11 cellular contexts compared by ENCODE assay signal in the genomic region with DNA sequence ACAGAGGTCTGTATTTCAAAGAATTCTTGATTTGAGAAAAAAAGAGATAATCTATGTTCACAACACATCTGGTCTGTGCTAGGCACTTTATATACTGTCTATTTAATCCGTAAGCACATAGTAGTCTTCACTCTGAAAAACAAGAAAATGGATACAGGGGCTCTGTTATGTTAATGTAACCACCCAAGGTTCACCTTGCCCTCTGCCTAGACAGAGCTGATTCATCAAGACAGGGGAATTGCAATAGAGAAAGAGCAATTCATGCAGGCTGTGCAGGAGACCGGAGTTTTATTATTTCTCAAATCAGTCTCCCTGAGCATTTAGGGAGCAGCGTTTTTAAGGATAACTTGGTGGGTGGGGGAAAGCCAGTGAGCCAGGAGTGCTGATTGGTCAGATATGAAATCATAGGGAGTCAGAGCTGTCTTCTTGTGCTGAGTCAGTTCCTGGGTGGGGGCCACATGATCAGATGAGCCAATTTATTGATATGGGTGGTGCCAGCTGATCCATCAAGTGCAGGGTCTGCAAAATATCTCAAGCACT.
A peak's percentile ranks its signal among the peaks of the same experiment; 100 is the strongest.
DNase-seq lines count a peak whose midpoint lies in the region; TF ChIP-seq lines count a peak whose summit lies in the region.
"Had no signal": no experiment of that assay in that cellular context is flagged by ENCODE, and none has a peak within 500 bp of the region (broad histone marks: within the 10 kb centered on the region; RNA-seq: fewer than 3 reads in every experiment).

No MANE protein-coding gene starts in this region.

- intact Hi-C loops in ovary (cut with DNase I) = no loop called here

- WGBS in ovary, 3 donors = 85 to 91% (median 87%) methylated on average over 3 of the region's 3 CpGs

- H3K36me3 ChIP-seq in ovary = no peaks in the 10 kb centered on the region
- H3K36me3 ChIP-seq: suprapubic skin had no signal

- TF ChIP-seq POLR2A in ovary (IDR thresholded peaks at IDR 0.05) = no peak

- no peak for TF ChIP-seq EP300 in ovary (IDR thresholded peaks at IDR 0.05)

- H3K27ac Mint-ChIP-seq in activated naive CD8-positive, alpha-beta T cell treated with anti-CD3 and anti-CD28 coated beads for 36 hours = peak overlapping the region; percentile 95
- peak overlapping the region; percentile 84 for H3K27ac Mint-ChIP-seq in stimulated activated naive CD8-positive, alpha-beta T cell treated with anti-CD3 and anti-CD28 coated beads, Interleukin-15, Interleukin-2, amounts not matched to agents 100 ng/mL and 50 ng/mL, for 24 hours

- no peaks in the 10 kb centered on the region for H3K9me3 Mint-ChIP-seq in activated naive CD8-positive, alpha-beta T cell treated with anti-CD3 and anti-CD28 coated beads for 36 hours
- no peaks in the 10 kb centered on the region for H3K9me3 Mint-ChIP-seq in stimulated activated naive CD8-positive, alpha-beta T cell treated with anti-CD3 and anti-CD28 coated beads, Interleukin-15, Interleukin-2, amounts not matched to agents 100 ng/mL and 50 ng/mL, for 24 hours

- no peaks in the 10 kb centered on the region for H3K27me3 Mint-ChIP-seq in activated naive CD8-positive, alpha-beta T cell treated with anti-CD3 and anti-CD28 coated beads for 36 hours
- no peaks in the 10 kb centered on the region for H3K27me3 Mint-ChIP-seq in stimulated activated naive CD8-positive, alpha-beta T cell treated with anti-CD3 and anti-CD28 coated beads, Interleukin-15, Interleukin-2, amounts not matched to agents 100 ng/mL and 50 ng/mL, for 24 hours

- H3K36me3 Mint-ChIP-seq in activated naive CD8-positive, alpha-beta T cell treated with anti-CD3 and anti-CD28 coated beads for 36 hours = peaks cover 4% of the 10 kb centered on the region
- H3K36me3 Mint-ChIP-seq in stimulated activated naive CD8-positive, alpha-beta T cell treated with anti-CD3 and anti-CD28 coated beads, Interleukin-15, Interleukin-2, amounts not matched to agents 100 ng/mL and 50 ng/mL, for 24 hours (ENCODE audit: low read depth) = no peaks in the 10 kb centered on the region

- no peak for TF ChIP-seq CTCF in HL-60 (IDR thresholded peaks at IDR 0.05; ENCODE audit: insufficient read depth, low read length)
- no peak for TF ChIP-seq CTCF in ovary (IDR thresholded peaks at IDR 0.05)

- H3K4me3 Mint-ChIP-seq in activated naive CD8-positive, alpha-beta T cell treated with anti-CD3 and anti-CD28 coated beads for 36 hours = no peak overlapping the region
- H3K4me3 Mint-ChIP-seq in stimulated activated naive CD8-positive, alpha-beta T cell treated with anti-CD3 and anti-CD28 coated beads, Interleukin-15, Interleukin-2, amounts not matched to agents 100 ng/mL and 50 ng/mL, for 24 hours = peak overlapping the region; percentile 50

- peaks cover 45% of the 10 kb centered on the region for H3K4me1 Mint-ChIP-seq in activated naive CD8-positive, alpha-beta T cell treated with anti-CD3 and anti-CD28 coated beads for 36 hours
- H3K4me1 Mint-ChIP-seq in stimulated activated naive CD8-positive, alpha-beta T cell treated with anti-CD3 and anti-CD28 coated beads, Interleukin-15, Interleukin-2, amounts not matched to agents 100 ng/mL and 50 ng/mL, for 24 hours (ENCODE audit: low read depth) = peaks cover 59% of the 10 kb centered on the region

- H3K27me3 ChIP-seq in HL-60 (ENCODE audit: insufficient read depth, poor library complexity, severe bottlenecking) (no peaks in the 10 kb centered on the region), ovary (no peaks in the 10 kb centered on the region)
- H3K27me3 ChIP-seq: suprapubic skin had no signal

- H3K4me3 ChIP-seq in HL-60 (replicated peaks; ENCODE audit: insufficient read depth, low read length) = no peak overlapping the region
- H3K4me3 ChIP-seq in ovary = no peak overlapping the region
- H3K4me3 ChIP-seq: suprapubic skin had no signal

- peak overlapping the region; percentile 57 for H3K27ac ChIP-seq in HL-60 (replicated peaks)
- no peak overlapping the region for H3K27ac ChIP-seq in ovary
- H3K27ac ChIP-seq: suprapubic skin had no signal

- no peaks in the 10 kb centered on the region for H3K9me3 ChIP-seq in ovary
- H3K9me3 ChIP-seq: suprapubic skin had no signal

- peak; percentile 26 for DNase-seq in stimulated activated CD4-positive, alpha-beta T cell treated with anti-CD3 and anti-CD28 coated beads, Interleukin-1b, Interleukin-23, amount 100 ng/mL, for 48 hours
- no peak for DNase-seq in stimulated activated CD4-positive, alpha-beta T cell treated with anti-CD3 and anti-CD28 coated beads, Interleukin-2, amount 100 ng/mL, for 24 hours
- no peak for DNase-seq in HL-60 (ENCODE audit: low read depth in 1 of 2, low spot score in 1 of 2)
- no peak for DNase-seq in activated naive CD8-positive, alpha-beta T cell treated with anti-CD3 and anti-CD28 coated beads for 36 hours
- no peak for DNase-seq in DMS153 (lab: John Stamatoyannopoulos, UW)
- no peak for DNase-seq in Ammon's horn (ENCODE audit: low spot score)
- DNase-seq in ovary = no peak
- DNase-seq: NCI-H1105 treated with DMSO at 0.1 percent for 48 hours, NCI-H82 had no signal

- H3K4me1 ChIP-seq in ovary (ENCODE audit: insufficient read depth) = no peaks in the 10 kb centered on the region
- H3K4me1 ChIP-seq: suprapubic skin had no signal
